ENCODE assay signal across 19 cellular contexts in genomic region chr22:38431266-38432010, GRCh38. TPM values are rescaled to one million over a fixed set of nuclear protein-coding genes. Genes with fewer than 3 reads are reported as not detected.
DNase-seq lines count a peak whose midpoint lies in the region; ATAC-seq, FAIRE-seq and TF ChIP-seq lines count a peak whose summit lies in the region.
"Had no signal": no experiment of that assay in that cellular context is flagged by ENCODE, and none has a peak within 500 bp of the region (broad histone marks: within the 10 kb centered on the region; RNA-seq: fewer than 3 reads in every experiment).

No MANE protein-coding gene starts in this region.

- H3K9me2 ChIP-seq in PC-9 (ENCODE audit: insufficient read depth): no peaks in the 10 kb centered on the region

- no peaks in the 10 kb centered on the region for H3K9me3 ChIP-seq in HUES64 (ENCODE audit: insufficient read depth, low read depth, low read length)
- H3K9me3 ChIP-seq in K562 (replicated peaks; ENCODE audit: control insufficient read depth, insufficient read depth, low read depth, low read length): no peaks in the 10 kb centered on the region
- no peaks in the 10 kb centered on the region for H3K9me3 ChIP-seq in PC-9 (ENCODE audit: insufficient read depth, low read depth)
- H3K9me3 ChIP-seq: HAP-1 had no signal

- H3K9me1 ChIP-seq in K562 (ENCODE audit: control insufficient read depth, insufficient read depth, low read length): no peaks in the 10 kb centered on the region

- no peak for TF ChIP-seq EP300 in K562 (IDR thresholded peaks at IDR 0.05; ENCODE audit: low read length)

- H3K27ac Mint-ChIP-seq in neural crest cell (ENCODE audit: unreplicated experiment): peak overlapping the region; percentile 27
- H3K27ac Mint-ChIP-seq: CD14-positive monocyte had no signal

- peak overlapping the region; percentile 6; the same call in 1 of the 2 replicates for H3K27ac ChIP-seq in HUES64 (ENCODE audit: low read depth, low read length)
- H3K27ac ChIP-seq in K562 (ENCODE audit: extremely low read depth, low read depth, low read length): no peak overlapping the region
- no peak overlapping the region for H3K27ac ChIP-seq in PC-9
- H3K27ac ChIP-seq: KMS-11 had no signal

- no peak overlapping the region for H2AFZ ChIP-seq in K562 (ENCODE audit: low read depth, low read length)
- H2AFZ ChIP-seq in PC-9: no peak overlapping the region

- DNase-seq in K562 (ENCODE audit: extremely low read depth in 1 of 4, low spot score in 3 of 4): no peak
- DNase-seq in left cardiac atrium: no peak
- DNase-seq in neural crest cell (ENCODE audit: low read depth, low spot score): no peak
- DNase-seq in PC-9: no peak
- no peak for DNase-seq in mucosa of gallbladder (ENCODE audit: low spot score)
- DNase-seq: AML-193, NCI-H1048, NCI-H1436 treated with DMSO at 0.1 percent for 48 hours, NCI-H2081, NCI-H510A treated with DMSO at 0.1 percent for 48 hours, NCI-H82, SIG-M5 had no signal

- no peak for TF ChIP-seq POLR2A in K562 (conservative IDR thresholded peaks at IDR 0.05)

- TF ChIP-seq CTCF in K562 (IDR thresholded peaks at IDR 0.05 in 2 of 3, conservative IDR thresholded peaks at IDR 0.05 in 1 of 3; ENCODE audit: insufficient read depth in 2 of 3, low read depth in 1 of 3, low read length in 3 of 3) (no peak), neural crest cell (conservative IDR thresholded peaks at IDR 0.05) (no peak), PC-9 (conservative IDR thresholded peaks at IDR 0.05) (no peak)

- CTCF ChIA-PET in K562 (lab: Yijun Ruan, JAX; ENCODE audit: low intra/inter-chr PET ratio) (no interaction called here), PC-9 (lab: Charles Lee) (no interaction called here)

- no peaks in the 10 kb centered on the region for H3F3A ChIP-seq in PC-9 (ENCODE audit: insufficient read depth, low read depth)

- H3K36me3 Mint-ChIP-seq in neural crest cell (ENCODE audit: low read depth): no peaks in the 10 kb centered on the region
- H3K36me3 Mint-ChIP-seq: CD14-positive monocyte had no signal

- in situ Hi-C loops in K562 (cut with MboI): no loop called here

- POLR2A ChIA-PET in K562 (lab: Yijun Ruan, JAX) (interaction anchor here (0.6 to 0.7 kb wide), 2 partner anchors 17 to 26 kb away, joined by 3 read pairs; no protein-coding TSS in a partner anchor), PC-9 (lab: Charles Lee; ENCODE audit: unreplicated experiment) (interaction anchor here (0.6 kb wide), 1 partner anchor 30 kb away, joined by 3 read pairs; no protein-coding TSS in a partner anchor)

- no peak overlapping the region for H3K4me3 Mint-ChIP-seq in neural crest cell

- H3K79me2 ChIP-seq in K562 (ENCODE audit: control insufficient read depth, insufficient read depth, low read length): no peaks in the 10 kb centered on the region
- no peaks in the 10 kb centered on the region for H3K79me2 ChIP-seq in PC-9 (ENCODE audit: low read depth)

- no peak for TF ChIP-seq RAD21 in K562 (CRISPR knock-in tag; conservative IDR thresholded peaks at IDR 0.05 in 1 of 2, IDR thresholded peaks at IDR 0.05 in 1 of 2)

- H3K27me3 ChIP-seq in HUES64 (ENCODE audit: insufficient read depth, low read length) (no peaks in the 10 kb centered on the region), K562 (ENCODE audit: control insufficient read depth in 2 of 2, insufficient read depth in 2 of 2, low read length in 2 of 2) (no peaks in the 10 kb centered on the region; a peak in 1 of 5 replicates), PC-9 (ENCODE audit: insufficient read depth, low read depth) (0 out of 2 replicates have a peak, but pooled peaks cover 3% of the 10 kb centered on the region)

- intact Hi-C loops in K562 (cut with micrococcal nuclease) (no loop called here), left cardiac atrium (cut with DNase I) (no loop called here), PC-9 (cut with micrococcal nuclease; ENCODE audit: unreplicated experiment) (no loop called here)

- FAIRE-seq in K562 (lab: Jason Lieb, UNC): no peak

- H3K9ac ChIP-seq in HUES64 (ENCODE audit: low read depth, low read length) (no peak overlapping the region), K562 (ENCODE audit: insufficient read depth in 1 of 2, low read depth in 2 of 2, low read length in 2 of 2) (no peak overlapping the region)
- H3K9ac ChIP-seq: KMS-11 had no signal

- no peaks in the 10 kb centered on the region for H3K9me3 Mint-ChIP-seq in neural crest cell
- H3K9me3 Mint-ChIP-seq: CD14-positive monocyte had no signal

- H3K4me3 ChIP-seq in HUES64 (ENCODE audit: low read length) (no peak overlapping the region), K562 (no peak overlapping the region), PC-9 (no peak overlapping the region)
- H3K4me3 ChIP-seq: HAP-1 had no signal

- H3K4me1 ChIP-seq in HUES64 (ENCODE audit: insufficient read depth, low read length) (peaks cover 5% of the 10 kb centered on the region; the same call in 1 of the 2 replicates), K562 (replicated peaks in 1 of 2; ENCODE audit: control insufficient read depth in 2 of 2, insufficient read depth in 2 of 2, low read length in 2 of 2) (peaks cover 0 to 21% of the 10 kb centered on the region in 2 experiments; a peak in 2 of 5 replicates), PC-9 (replicated peaks; ENCODE audit: insufficient read depth) (no peaks in the 10 kb centered on the region)
- H3K4me1 ChIP-seq: HAP-1 had no signal

- H3K27me3 Mint-ChIP-seq in neural crest cell (ENCODE audit: low read depth): no peaks in the 10 kb centered on the region

- WGBS in HUES64: 80% methylated on average over 12 of the region's 12 CpGs
- 34% methylated on average over 11 of the region's 12 CpGs for WGBS in K562 (ENCODE audit: insufficient coverage, low coverage, missing lambda C conversion rate)

- ATAC-seq in K562 (no peak), left cardiac atrium (peak; percentile 61 to 71), GM19455 (IDR thresholded peaks at IDR 0.05; ENCODE audit: unreplicated experiment) (no peak), GM21447 (IDR thresholded peaks at IDR 0.05; ENCODE audit: unreplicated experiment) (no peak)

- H3K4me2 ChIP-seq in K562 (ENCODE audit: insufficient read depth, low read length) (no peak overlapping the region), PC-9 (no peak overlapping the region)
- H3K4me2 ChIP-seq: KMS-11 had no signal

- no peaks in the 10 kb centered on the region for H3K36me3 ChIP-seq in HUES64 (ENCODE audit: insufficient read depth, low read length)
- no peaks in the 10 kb centered on the region for H3K36me3 ChIP-seq in K562 (ENCODE audit: control insufficient read depth, insufficient read depth, low read length)
- H3K36me3 ChIP-seq in PC-9 (ENCODE audit: low read depth): no peaks in the 10 kb centered on the region
- H3K36me3 ChIP-seq: HAP-1 had no signal

- BruUV-seq in K562 (replicated peaks; lab: Mats Ljungman, UMichigan): no TSS peak
- BruUV-seq in PC-9 (replicated peaks; lab: Mats Ljungman, UMichigan): no TSS peak

- H4K20me1 ChIP-seq in K562 (replicated peaks; ENCODE audit: control insufficient read depth, insufficient read depth, low read length) (no peaks in the 10 kb centered on the region), PC-9 (ENCODE audit: insufficient read depth) (no peaks in the 10 kb centered on the region)

- H3K4me1 Mint-ChIP-seq in neural crest cell: peaks cover 10% of the 10 kb centered on the region
- H3K4me1 Mint-ChIP-seq: CD14-positive monocyte had no signal

RNA-seq across cellular contexts. Expression of gene KCNJ4, which starts 23.6 kb away (rescaled TPM):
- 0.60 TPM for polyA plus RNA-seq in HUES64 (2013, experiment 1 of 2)
- polyA plus RNA-seq in HUES64 (2013, experiment 2 of 2): 1.5 TPM
- total RNA-seq in K562 (2011; cell fraction: chromatin; rRNA removed; ENCODE audit: low replicate concordance): 0.23 TPM in 1 of 2 replicates, not detected in the other
- 0.26 and 0.33 TPM in 2 replicates for total RNA-seq in K562 (2011; cell fraction: nucleolus; rRNA removed)
- not detected in 2 replicates for total RNA-seq in K562 (2011; cell fraction: nucleoplasm; rRNA removed)
- total RNA-seq in K562 (2014; rRNA removed) (0.09 and 0.41 TPM in 2 replicates), K562 (2014; rRNA removed; fragmentation: Illumina TruSeq; extraction: Trizol) (not detected in 2 replicates), K562 (2015; rRNA removed; fragmentation: Illumina TruSeq; extraction: Trizol) (not detected in 2 replicates), K562 (2021) (0.13 and 0.55 TPM in 2 replicates), left cardiac atrium (10 to 100 TPM in 1 of 2 donors, 1 to 10 TPM in 1; 7.2 to 15.9 TPM), neural crest cell (4.0 and 4.4 TPM in 2 replicates), PC-9 (2021) (0.18 and 0.22 TPM in 2 replicates), mucosa of gallbladder (not detected)
- polyA plus RNA-seq in K562 (2011; rRNA removed) (0.07 and 0.18 TPM in 2 replicates), K562 (2014; fragmentation: Illumina TruSeq; extraction: Trizol) (0.07 and 0.28 TPM in 2 replicates), K562 (2014; fragmentation: Nextera tagmentation; extraction: Ambion mirVana) (not detected), K562 (2014; rRNA removed) (0.20 and 0.27 TPM in 2 replicates)
- polyA plus RNA-seq in K562 (2011; cell fraction: cytosol; rRNA removed): 0.13 and 0.24 TPM in 2 replicates
- polyA plus RNA-seq in K562 (2011; cell fraction: nucleus; rRNA removed): 0.10 TPM in 2 replicates
- polyA plus RNA-seq in K562 (2012): 0.07 and 0.15 TPM in 2 replicates
- 0.09 TPM in 1 of 2 replicates, not detected in the other for polyA minus RNA-seq in K562 (2011; rRNA and poly(A)+ RNA removed)
- 0.38 TPM in 1 of 2 replicates, not detected in the other for polyA minus RNA-seq in K562 (2011; cell fraction: cytosol; rRNA and poly(A)+ RNA removed)
- 0.22 TPM in 1 of 2 replicates, not detected in the other for polyA minus RNA-seq in K562 (2011; cell fraction: nucleus; rRNA and poly(A)+ RNA removed)
- total RNA-seq: MCF 10A had no signal
- polyA plus RNA-seq: CD14-positive monocyte had no signal

RNA-seq across cellular contexts. Expression of gene KDELR3, which starts 36.5 kb away (rescaled TPM):
- polyA plus RNA-seq in HUES64 (2013, experiment 1 of 2): 5.8 TPM
- polyA plus RNA-seq in HUES64 (2013, experiment 2 of 2): 7.6 TPM
- 28.0 and 28.7 TPM in 2 replicates for total RNA-seq in K562 (2011; cell fraction: chromatin; rRNA removed; ENCODE audit: low replicate concordance)
- 33.2 and 33.5 TPM in 2 replicates for total RNA-seq in K562 (2011; cell fraction: nucleolus; rRNA removed)
- 37.2 and 51.0 TPM in 2 replicates for total RNA-seq in K562 (2011; cell fraction: nucleoplasm; rRNA removed)
- total RNA-seq in K562 (2014; rRNA removed) (8.8 and 10.9 TPM in 2 replicates), K562 (2014; rRNA removed; fragmentation: Illumina TruSeq; extraction: Trizol) (9.6 and 10.8 TPM in 2 replicates), K562 (2015; rRNA removed; fragmentation: Illumina TruSeq; extraction: Trizol) (7.1 and 7.4 TPM in 2 replicates), K562 (2021) (10.6 and 12.2 TPM in 2 replicates), left cardiac atrium (10 to 100 TPM in 1 of 2 donors, 1 to 10 TPM in 1; 9.2 to 10.1 TPM), neural crest cell (5.1 and 5.3 TPM in 2 replicates), PC-9 (2021) (15.5 and 18.9 TPM in 2 replicates), mucosa of gallbladder (22.8 TPM)
- polyA plus RNA-seq in K562 (2011; rRNA removed) (44.8 and 49.1 TPM in 2 replicates), K562 (2014; fragmentation: Illumina TruSeq; extraction: Trizol) (18.7 and 23.6 TPM in 2 replicates), K562 (2014; fragmentation: Nextera tagmentation; extraction: Ambion mirVana) (1 to 10 TPM; 7.6 to 8.5 TPM), K562 (2014; rRNA removed) (13.7 and 19.7 TPM in 2 replicates)
- polyA plus RNA-seq in K562 (2011; cell fraction: cytosol; rRNA removed): 32.6 and 47.4 TPM in 2 replicates
- 8.3 and 16.8 TPM in 2 replicates for polyA plus RNA-seq in K562 (2011; cell fraction: nucleus; rRNA removed)
- polyA plus RNA-seq in K562 (2012): 11.4 and 20.4 TPM in 2 replicates
- polyA minus RNA-seq in K562 (2011; rRNA and poly(A)+ RNA removed): 21.7 and 25.7 TPM in 2 replicates
- 8.5 and 11.5 TPM in 2 replicates for polyA minus RNA-seq in K562 (2011; cell fraction: cytosol; rRNA and poly(A)+ RNA removed)
- polyA minus RNA-seq in K562 (2011; cell fraction: nucleus; rRNA and poly(A)+ RNA removed): 4.0 and 8.4 TPM in 2 replicates
- polyA plus RNA-seq: CD14-positive monocyte had no signal

Comparison
In these comparisons a context has a peak if more than half of its experiments do, and no peak if none do; other contexts are left out.
1. ATAC-seq: peak in left cardiac atrium (2 of 2); none in K562 (single experiment), GM19455 (single experiment) and GM21447 (single experiment).